9 cellular contexts compared by ENCODE assay signal in genomic region chr4:5574386-5574785, GRCh38.
"Had no signal": no experiment of that assay in that cellular context is flagged by ENCODE, and none has a peak within 500 bp of the region (broad histone marks: within the 10 kb centered on the region; RNA-seq: fewer than 3 reads in every experiment).

No MANE protein-coding gene starts in this region.

- H3K9ac ChIP-seq: GM23248 had no signal

- H3K4me3 ChIP-seq: GM23248, GM23338, HAP-1 had no signal

- H3K27ac ChIP-seq: GM23248 had no signal

- DNase-seq: GM23248, GOT3, H7, H9, HCEC 1CT, HFFc6 had no signal

- H3K4me2 ChIP-seq: GM23338 had no signal

- ATAC-seq: GM23338, HCT116 had no signal

- H2AFZ ChIP-seq: GM23248, GM23338 had no signal

- H3K36me3 ChIP-seq: HAP-1 had no signal

- H3K4me1 ChIP-seq: HAP-1 had no signal

- H3K9me3 ChIP-seq: HAP-1 had no signal
